Comparison of ENCODE assay signal across 22 cellular contexts in genomic region chr10:1557081-1557480, GRCh38.
"Had no signal": no experiment of that assay in that cellular context is flagged by ENCODE, and none has a peak within 500 bp of the region (broad histone marks: within the 10 kb centered on the region; RNA-seq: fewer than 3 reads in every experiment).

No MANE protein-coding gene starts in this region.

- H3K27me3 ChIP-seq: Peyer's patch, SJCRH30 had no signal

- H3K4me1 ChIP-seq: breast epithelium, Peyer's patch, SJCRH30 had no signal

- H3K27ac ChIP-seq: breast epithelium, Peyer's patch, RWPE1, SJCRH30 had no signal

- H3K4me3 ChIP-seq: breast epithelium, Peyer's patch, SJCRH30 had no signal

- ATAC-seq: activated CD4-positive, CD25-positive, alpha-beta regulatory T cell treated with anti-CD3 and anti-CD28 coated beads, Interleukin-2, amount 50 U/mL, for 24 hours; activated CD8-positive, alpha-beta T cell treated with anti-CD3 and anti-CD28 coated beads, Interleukin-2, amount 10 ng/mL, durations not matched to agents 7 days and 5 days; activated T-cell treated with anti-CD3 and anti-CD28 coated beads, Interleukin-2, amount 50 U/mL, for 4 hours had no signal

- DNase-seq: activated CD4-positive, alpha-beta T cell treated with anti-CD3 and anti-CD28 coated beads for 48 hours; activated CD4-positive, alpha-beta T cell treated with anti-CD3 and anti-CD28 coated beads, Interleukin-2, amount 50 U/mL, for 4 hours; activated CD8-positive, alpha-beta T cell treated with anti-CD3 and anti-CD28 coated beads, Interleukin-2, amount 10 ng/mL, durations not matched to agents 7 days and 5 days; activated gamma-delta T cell treated with Interleukin-2 at 50 U/mL for 16 hours; activated T-cell treated with anti-CD3 and anti-CD28 coated beads, Interleukin-2, amount 50 U/mL, for 4 hours; caudate nucleus; Karpas-422; MM.1S; NCI-H1105 treated with DMSO at 0.1 percent for 48 hours; NCI-H146; NCI-H187 treated with DMSO at 0.1 percent for 48 hours; NCI-H2081 treated with DMSO at 0.1 percent for 48 hours; NCI-H446; NCI-H524; Right ventricle myocardium superior; SJCRH30; SK-N-SH; SW 1271 had no signal

- H3K9me3 ChIP-seq: breast epithelium, Peyer's patch, SJCRH30, SK-N-SH had no signal

- H3K36me3 ChIP-seq: breast epithelium, Peyer's patch, SJCRH30 had no signal

- H3K9ac ChIP-seq: SK-N-SH had no signal
